Comparison of ENCODE assay signal across 16 cellular contexts in genomic region chr1:4315202-4315601, GRCh38.
"Had no signal": no experiment of that assay in that cellular context is flagged by ENCODE, and none has a peak within 500 bp of the region (broad histone marks: within the 10 kb centered on the region; RNA-seq: fewer than 3 reads in every experiment).

No MANE protein-coding gene starts in this region.

- DNase-seq: islet precursor cell; left ventricle myocardium inferior; mesendoderm; naive B cell; natural killer cell; nephron progenitor cell; ovary; right lobe of liver; stimulated activated CD4-positive, alpha-beta T cell treated with anti-CD3 and anti-CD28 coated beads, Interleukin-1b, Interleukin-23, amount 100 ng/mL, for 48 hours; stimulated activated CD4-positive, alpha-beta T cell treated with anti-CD3 and anti-CD28 coated beads, Interleukin-2, amount 100 ng/mL, for 48 hours; stimulated activated CD4-positive, alpha-beta T cell treated with anti-CD3 and anti-CD28 coated beads, Interleukin-4, amount 100 ng/mL, for 4 hours; stimulated activated CD8-positive, alpha-beta memory T cell treated with anti-CD3 and anti-CD28 coated beads, Interleukin-4, amount 100 ng/mL, for 48 hours; stimulated activated naive CD4-positive, alpha-beta T cell treated with Interleukin-2 at 50 U/mL for 16 hours; stimulated activated naive CD8-positive, alpha-beta T cell treated with anti-CD3 and anti-CD28 coated beads, Interleukin-15, amount 100 ng/mL, for 72 hours; substantia nigra; uterus had no signal
